ENCODE assay signal across 10 cellular contexts in genomic region chr16:78258651-78259050, GRCh38.
"Had no signal": no experiment of that assay in that cellular context is flagged by ENCODE, and none has a peak within 500 bp of the region (broad histone marks: within the 10 kb centered on the region; RNA-seq: fewer than 3 reads in every experiment).

No MANE protein-coding gene starts in this region.

- H3K9me3 Mint-ChIP-seq: activated naive CD4-positive, alpha-beta T cell treated with anti-CD3 and anti-CD28 coated beads for 36 hours had no signal

- ATAC-seq: activated CD8-positive, alpha-beta T cell treated with anti-CD3 and anti-CD28 coated beads, Interleukin-2, amount 10 ng/mL, durations not matched to agents 7 days and 5 days; gastrocnemius medialis; T-cell had no signal

- H3K4me1 Mint-ChIP-seq: T-cell had no signal

- H3K27me3 Mint-ChIP-seq: T-cell had no signal

- H3K27ac Mint-ChIP-seq: activated CD8-positive, alpha-beta T cell treated with anti-CD3 and anti-CD28 coated beads, Interleukin-2, amount 10 ng/mL, durations not matched to agents 7 days and 5 days; activated naive CD4-positive, alpha-beta T cell treated with anti-CD3 and anti-CD28 coated beads for 36 hours; T-cell had no signal

- H3K4me3 Mint-ChIP-seq: activated CD8-positive, alpha-beta T cell treated with anti-CD3 and anti-CD28 coated beads, Interleukin-2, amount 10 ng/mL, durations not matched to agents 7 days and 5 days; activated naive CD4-positive, alpha-beta T cell treated with anti-CD3 and anti-CD28 coated beads for 36 hours; T-cell had no signal

- H3K27ac ChIP-seq: gastrocnemius medialis, SK-N-MC had no signal

- H3K4me1 ChIP-seq: gastrocnemius medialis had no signal

- H3K27me3 ChIP-seq: gastrocnemius medialis, ovary had no signal

- DNase-seq: activated CD4-positive, alpha-beta T cell treated with anti-CD3 and anti-CD28 coated beads for 4 hours; activated CD8-positive, alpha-beta T cell treated with anti-CD3 and anti-CD28 coated beads, Interleukin-2, amount 10 ng/mL, durations not matched to agents 7 days and 5 days; activated naive CD4-positive, alpha-beta T cell treated with anti-CD3 and anti-CD28 coated beads for 36 hours; gastrocnemius medialis; mammary epithelial cell; T-cell; T1000; trophoblast cell had no signal

- H3K9me3 ChIP-seq: gastrocnemius medialis, ovary had no signal

- H3K4me3 ChIP-seq: gastrocnemius medialis, ovary, SK-N-MC had no signal

- H3K36me3 ChIP-seq: gastrocnemius medialis, ovary had no signal
